ENCODE assay signal across 1 cellular context in the genomic region with DNA sequence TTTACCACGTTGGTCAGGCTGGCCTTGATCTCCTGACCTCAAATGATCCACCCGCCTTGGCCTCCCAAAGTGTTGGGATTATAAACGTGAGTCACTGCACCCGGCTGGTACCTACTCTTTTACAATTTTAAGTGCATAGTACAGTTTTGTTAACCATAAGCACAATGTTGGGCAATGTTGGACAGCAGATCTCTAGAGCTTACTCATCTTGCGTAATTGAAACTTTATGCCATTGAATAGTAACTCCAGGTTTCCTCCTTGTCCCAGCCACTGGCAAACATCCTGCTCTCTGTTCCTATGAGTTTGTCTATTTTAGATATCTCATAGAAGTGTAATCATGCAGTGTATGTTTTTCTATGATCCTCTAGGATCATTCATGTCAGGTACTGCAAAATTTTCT.
TF ChIP-seq lines count a peak whose summit lies in the region.

No MANE protein-coding gene starts in this region.

TF ChIP-seq in HepG2, 621 proteins besides CTCF, POLR2A, EP300 and RAD21 (continued from another document and continues in another):
- TF ChIP-seq KLF6 (CRISPR knock-in tag; IDR thresholded peaks at IDR 0.05) (no peak), NCOA2 (CRISPR knock-in tag; IDR thresholded peaks at IDR 0.05) (peak; percentile 95), RFX5 (IDR thresholded peaks at IDR 0.05; ENCODE audit: low read depth, low read length) (no peak), ZNF20 (CRISPR knock-in tag; IDR thresholded peaks at IDR 0.05) (no peak), ZNF12 (CRISPR knock-in tag; IDR thresholded peaks at IDR 0.05) (peak; percentile 90), SYNCRIP (IDR thresholded peaks at IDR 0.05; ENCODE audit: insufficient read depth, low read depth, low read length) (no peak), REXO4 (CRISPR knock-in tag; IDR thresholded peaks at IDR 0.05; ENCODE audit: borderline replicate concordance) (no peak), HOXD1 (CRISPR knock-in tag; IDR thresholded peaks at IDR 0.05) (no peak), PCBP2 (optimal IDR thresholded peaks at IDR 0.05; ENCODE audit: low read depth, low read length, poor library complexity, severe bottlenecking) (no peak), KDM5B (CRISPR knock-in tag; IDR thresholded peaks at IDR 0.05; ENCODE audit: borderline replicate concordance) (no peak), NR3C1 (CRISPR knock-in tag; IDR thresholded peaks at IDR 0.05) (no peak), ZNF672 (CRISPR knock-in tag; IDR thresholded peaks at IDR 0.05) (no peak), ZNF780A (CRISPR knock-in tag; IDR thresholded peaks at IDR 0.05) (0 out of 2 replicates have a peak, but pooled peaks have one; percentile 39), RBAK (CRISPR knock-in tag; IDR thresholded peaks at IDR 0.05) (0 out of 2 replicates have a peak, but pooled peaks have one; percentile 45), ZNF792 (CRISPR knock-in tag; IDR thresholded peaks at IDR 0.05) (peak; percentile 88), MED8 (CRISPR knock-in tag; IDR thresholded peaks at IDR 0.05; ENCODE audit: insufficient replicate concordance) (peak; percentile 79), ZNF143 (CRISPR knock-in tag; IDR thresholded peaks at IDR 0.05) (no peak), ATF7-NPFF (CRISPR knock-in tag; IDR thresholded peaks at IDR 0.05; ENCODE audit: low read depth) (no peak), ZNF550 (CRISPR knock-in tag; IDR thresholded peaks at IDR 0.05; ENCODE audit: borderline replicate concordance) (no peak), GATAD2A (CRISPR knock-in tag; IDR thresholded peaks at IDR 0.05) (peak; percentile 98)
- TF ChIP-seq, protein P1, sequence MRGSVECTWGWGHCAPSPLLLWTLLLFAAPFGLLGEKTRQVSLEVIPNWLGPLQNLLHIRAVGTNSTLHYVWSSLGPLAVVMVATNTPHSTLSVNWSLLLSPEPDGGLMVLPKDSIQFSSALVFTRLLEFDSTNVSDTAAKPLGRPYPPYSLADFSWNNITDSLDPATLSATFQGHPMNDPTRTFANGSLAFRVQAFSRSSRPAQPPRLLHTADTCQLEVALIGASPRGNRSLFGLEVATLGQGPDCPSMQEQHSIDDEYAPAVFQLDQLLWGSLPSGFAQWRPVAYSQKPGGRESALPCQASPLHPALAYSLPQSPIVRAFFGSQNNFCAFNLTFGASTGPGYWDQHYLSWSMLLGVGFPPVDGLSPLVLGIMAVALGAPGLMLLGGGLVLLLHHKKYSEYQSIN (CRISPR knock-in tag; IDR thresholded peaks at IDR 0.05; ENCODE audit: borderline replicate concordance): no peak
- TF ChIP-seq, protein P2, sequence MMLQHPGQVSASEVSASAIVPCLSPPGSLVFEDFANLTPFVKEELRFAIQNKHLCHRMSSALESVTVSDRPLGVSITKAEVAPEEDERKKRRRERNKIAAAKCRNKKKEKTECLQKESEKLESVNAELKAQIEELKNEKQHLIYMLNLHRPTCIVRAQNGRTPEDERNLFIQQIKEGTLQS (CRISPR knock-in tag; IDR thresholded peaks at IDR 0.05): peak; percentile 83
- TF ChIP-seq, protein P3, sequence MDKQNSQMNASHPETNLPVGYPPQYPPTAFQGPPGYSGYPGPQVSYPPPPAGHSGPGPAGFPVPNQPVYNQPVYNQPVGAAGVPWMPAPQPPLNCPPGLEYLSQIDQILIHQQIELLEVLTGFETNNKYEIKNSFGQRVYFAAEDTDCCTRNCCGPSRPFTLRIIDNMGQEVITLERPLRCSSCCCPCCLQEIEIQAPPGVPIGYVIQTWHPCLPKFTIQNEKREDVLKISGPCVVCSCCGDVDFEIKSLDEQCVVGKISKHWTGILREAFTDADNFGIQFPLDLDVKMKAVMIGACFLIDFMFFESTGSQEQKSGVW (CRISPR knock-in tag; IDR thresholded peaks at IDR 0.05; ENCODE audit: borderline replicate concordance): no peak
- TF ChIP-seq, protein P4, sequence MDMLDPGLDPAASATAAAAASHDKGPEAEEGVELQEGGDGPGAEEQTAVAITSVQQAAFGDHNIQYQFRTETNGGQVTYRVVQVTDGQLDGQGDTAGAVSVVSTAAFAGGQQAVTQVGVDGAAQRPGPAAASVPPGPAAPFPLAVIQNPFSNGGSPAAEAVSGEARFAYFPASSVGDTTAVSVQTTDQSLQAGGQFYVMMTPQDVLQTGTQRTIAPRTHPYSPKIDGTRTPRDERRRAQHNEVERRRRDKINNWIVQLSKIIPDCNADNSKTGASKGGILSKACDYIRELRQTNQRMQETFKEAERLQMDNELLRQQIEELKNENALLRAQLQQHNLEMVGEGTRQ (IDR thresholded peaks at IDR 0.05; ENCODE audit: low read depth, low read length): no peak
- TF ChIP-seq, protein P4 (CRISPR knock-in tag; IDR thresholded peaks at IDR 0.05; ENCODE audit: borderline replicate concordance): no peak
- TF ChIP-seq, protein P5, sequence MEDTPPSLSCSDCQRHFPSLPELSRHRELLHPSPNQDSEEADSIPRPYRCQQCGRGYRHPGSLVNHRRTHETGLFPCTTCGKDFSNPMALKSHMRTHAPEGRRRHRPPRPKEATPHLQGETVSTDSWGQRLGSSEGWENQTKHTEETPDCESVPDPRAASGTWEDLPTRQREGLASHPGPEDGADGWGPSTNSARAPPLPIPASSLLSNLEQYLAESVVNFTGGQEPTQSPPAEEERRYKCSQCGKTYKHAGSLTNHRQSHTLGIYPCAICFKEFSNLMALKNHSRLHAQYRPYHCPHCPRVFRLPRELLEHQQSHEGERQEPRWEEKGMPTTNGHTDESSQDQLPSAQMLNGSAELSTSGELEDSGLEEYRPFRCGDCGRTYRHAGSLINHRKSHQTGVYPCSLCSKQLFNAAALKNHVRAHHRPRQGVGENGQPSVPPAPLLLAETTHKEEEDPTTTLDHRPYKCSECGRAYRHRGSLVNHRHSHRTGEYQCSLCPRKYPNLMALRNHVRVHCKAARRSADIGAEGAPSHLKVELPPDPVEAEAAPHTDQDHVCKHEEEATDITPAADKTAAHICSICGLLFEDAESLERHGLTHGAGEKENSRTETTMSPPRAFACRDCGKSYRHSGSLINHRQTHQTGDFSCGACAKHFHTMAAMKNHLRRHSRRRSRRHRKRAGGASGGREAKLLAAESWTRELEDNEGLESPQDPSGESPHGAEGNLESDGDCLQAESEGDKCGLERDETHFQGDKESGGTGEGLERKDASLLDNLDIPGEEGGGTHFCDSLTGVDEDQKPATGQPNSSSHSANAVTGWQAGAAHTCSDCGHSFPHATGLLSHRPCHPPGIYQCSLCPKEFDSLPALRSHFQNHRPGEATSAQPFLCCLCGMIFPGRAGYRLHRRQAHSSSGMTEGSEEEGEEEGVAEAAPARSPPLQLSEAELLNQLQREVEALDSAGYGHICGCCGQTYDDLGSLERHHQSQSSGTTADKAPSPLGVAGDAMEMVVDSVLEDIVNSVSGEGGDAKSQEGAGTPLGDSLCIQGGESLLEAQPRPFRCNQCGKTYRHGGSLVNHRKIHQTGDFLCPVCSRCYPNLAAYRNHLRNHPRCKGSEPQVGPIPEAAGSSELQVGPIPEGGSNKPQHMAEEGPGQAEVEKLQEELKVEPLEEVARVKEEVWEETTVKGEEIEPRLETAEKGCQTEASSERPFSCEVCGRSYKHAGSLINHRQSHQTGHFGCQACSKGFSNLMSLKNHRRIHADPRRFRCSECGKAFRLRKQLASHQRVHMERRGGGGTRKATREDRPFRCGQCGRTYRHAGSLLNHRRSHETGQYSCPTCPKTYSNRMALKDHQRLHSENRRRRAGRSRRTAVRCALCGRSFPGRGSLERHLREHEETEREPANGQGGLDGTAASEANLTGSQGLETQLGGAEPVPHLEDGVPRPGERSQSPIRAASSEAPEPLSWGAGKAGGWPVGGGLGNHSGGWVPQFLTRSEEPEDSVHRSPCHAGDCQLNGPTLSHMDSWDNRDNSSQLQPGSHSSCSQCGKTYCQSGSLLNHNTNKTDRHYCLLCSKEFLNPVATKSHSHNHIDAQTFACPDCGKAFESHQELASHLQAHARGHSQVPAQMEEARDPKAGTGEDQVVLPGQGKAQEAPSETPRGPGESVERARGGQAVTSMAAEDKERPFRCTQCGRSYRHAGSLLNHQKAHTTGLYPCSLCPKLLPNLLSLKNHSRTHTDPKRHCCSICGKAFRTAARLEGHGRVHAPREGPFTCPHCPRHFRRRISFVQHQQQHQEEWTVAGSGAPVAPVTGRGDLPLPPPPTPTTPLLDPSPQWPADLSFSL (CRISPR knock-in tag; IDR thresholded peaks at IDR 0.05): no peak
- TF ChIP-seq, protein P6, sequence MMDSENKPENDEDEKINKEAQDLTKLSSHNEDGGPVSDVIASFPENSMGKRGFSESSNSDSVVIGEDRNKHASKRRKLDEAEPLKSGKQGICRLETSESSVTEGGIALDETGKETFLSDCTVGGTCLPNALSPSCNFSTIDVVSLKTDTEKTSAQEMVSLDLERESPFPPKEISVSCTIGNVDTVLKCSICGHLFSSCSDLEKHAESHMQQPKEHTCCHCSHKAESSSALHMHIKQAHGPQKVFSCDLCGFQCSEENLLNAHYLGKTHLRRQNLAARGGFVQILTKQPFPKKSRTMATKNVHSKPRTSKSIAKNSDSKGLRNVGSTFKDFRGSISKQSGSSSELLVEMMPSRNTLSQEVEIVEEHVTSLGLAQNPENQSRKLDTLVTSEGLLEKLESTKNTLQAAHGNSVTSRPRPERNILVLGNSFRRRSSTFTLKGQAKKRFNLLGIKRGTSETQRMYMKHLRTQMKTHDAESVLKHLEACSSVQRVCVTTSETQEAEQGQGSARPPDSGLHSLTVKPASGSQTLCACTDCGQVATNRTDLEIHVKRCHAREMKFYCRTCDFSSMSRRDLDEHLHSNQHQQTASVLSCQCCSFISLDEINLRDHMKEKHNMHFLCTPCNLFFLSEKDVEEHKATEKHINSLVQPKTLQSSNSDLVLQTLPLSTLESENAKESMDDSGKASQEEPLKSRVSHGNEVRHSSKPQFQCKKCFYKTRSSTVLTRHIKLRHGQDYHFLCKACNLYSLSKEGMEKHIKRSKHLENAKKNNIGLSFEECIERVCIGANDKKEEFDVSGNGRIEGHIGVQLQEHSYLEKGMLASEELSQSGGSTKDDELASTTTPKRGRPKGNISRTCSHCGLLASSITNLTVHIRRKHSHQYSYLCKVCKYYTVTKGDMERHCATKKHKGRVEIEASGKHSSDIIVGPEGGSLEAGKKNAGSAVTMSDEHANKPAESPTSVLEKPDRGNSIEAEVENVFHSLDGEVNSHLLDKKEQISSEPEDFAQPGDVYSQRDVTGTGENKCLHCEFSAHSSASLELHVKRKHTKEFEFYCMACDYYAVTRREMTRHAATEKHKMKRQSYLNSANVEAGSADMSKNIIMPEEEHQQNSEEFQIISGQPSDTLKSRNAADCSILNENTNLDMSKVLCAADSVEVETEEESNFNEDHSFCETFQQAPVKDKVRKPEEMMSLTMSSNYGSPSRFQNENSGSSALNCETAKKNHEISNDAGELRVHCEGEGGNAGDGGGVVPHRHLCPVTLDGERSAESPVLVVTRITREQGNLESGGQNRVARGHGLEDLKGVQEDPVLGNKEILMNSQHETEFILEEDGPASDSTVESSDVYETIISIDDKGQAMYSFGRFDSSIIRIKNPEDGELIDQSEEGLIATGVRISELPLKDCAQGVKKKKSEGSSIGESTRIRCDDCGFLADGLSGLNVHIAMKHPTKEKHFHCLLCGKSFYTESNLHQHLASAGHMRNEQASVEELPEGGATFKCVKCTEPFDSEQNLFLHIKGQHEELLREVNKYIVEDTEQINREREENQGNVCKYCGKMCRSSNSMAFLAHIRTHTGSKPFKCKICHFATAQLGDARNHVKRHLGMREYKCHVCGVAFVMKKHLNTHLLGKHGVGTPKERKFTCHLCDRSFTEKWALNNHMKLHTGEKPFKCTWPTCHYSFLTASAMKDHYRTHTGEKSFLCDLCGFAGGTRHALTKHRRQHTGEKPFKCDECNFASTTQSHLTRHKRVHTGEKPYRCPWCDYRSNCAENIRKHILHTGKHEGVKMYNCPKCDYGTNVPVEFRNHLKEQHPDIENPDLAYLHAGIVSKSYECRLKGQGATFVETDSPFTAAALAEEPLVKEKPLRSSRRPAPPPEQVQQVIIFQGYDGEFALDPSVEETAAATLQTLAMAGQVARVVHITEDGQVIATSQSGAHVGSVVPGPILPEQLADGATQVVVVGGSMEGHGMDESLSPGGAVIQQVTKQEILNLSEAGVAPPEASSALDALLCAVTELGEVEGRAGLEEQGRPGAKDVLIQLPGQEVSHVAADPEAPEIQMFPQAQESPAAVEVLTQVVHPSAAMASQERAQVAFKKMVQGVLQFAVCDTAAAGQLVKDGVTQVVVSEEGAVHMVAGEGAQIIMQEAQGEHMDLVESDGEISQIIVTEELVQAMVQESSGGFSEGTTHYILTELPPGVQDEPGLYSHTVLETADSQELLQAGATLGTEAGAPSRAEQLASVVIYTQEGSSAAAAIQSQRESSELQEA (CRISPR knock-in tag; IDR thresholded peaks at IDR 0.05; ENCODE audit: not compliant biosample characterization): no peak
- TF ChIP-seq, protein P7, sequence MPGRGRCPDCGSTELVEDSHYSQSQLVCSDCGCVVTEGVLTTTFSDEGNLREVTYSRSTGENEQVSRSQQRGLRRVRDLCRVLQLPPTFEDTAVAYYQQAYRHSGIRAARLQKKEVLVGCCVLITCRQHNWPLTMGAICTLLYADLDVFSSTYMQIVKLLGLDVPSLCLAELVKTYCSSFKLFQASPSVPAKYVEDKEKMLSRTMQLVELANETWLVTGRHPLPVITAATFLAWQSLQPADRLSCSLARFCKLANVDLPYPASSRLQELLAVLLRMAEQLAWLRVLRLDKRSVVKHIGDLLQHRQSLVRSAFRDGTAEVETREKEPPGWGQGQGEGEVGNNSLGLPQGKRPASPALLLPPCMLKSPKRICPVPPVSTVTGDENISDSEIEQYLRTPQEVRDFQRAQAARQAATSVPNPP (CRISPR knock-in tag; IDR thresholded peaks at IDR 0.05): no peak
- TF ChIP-seq, protein P8, sequence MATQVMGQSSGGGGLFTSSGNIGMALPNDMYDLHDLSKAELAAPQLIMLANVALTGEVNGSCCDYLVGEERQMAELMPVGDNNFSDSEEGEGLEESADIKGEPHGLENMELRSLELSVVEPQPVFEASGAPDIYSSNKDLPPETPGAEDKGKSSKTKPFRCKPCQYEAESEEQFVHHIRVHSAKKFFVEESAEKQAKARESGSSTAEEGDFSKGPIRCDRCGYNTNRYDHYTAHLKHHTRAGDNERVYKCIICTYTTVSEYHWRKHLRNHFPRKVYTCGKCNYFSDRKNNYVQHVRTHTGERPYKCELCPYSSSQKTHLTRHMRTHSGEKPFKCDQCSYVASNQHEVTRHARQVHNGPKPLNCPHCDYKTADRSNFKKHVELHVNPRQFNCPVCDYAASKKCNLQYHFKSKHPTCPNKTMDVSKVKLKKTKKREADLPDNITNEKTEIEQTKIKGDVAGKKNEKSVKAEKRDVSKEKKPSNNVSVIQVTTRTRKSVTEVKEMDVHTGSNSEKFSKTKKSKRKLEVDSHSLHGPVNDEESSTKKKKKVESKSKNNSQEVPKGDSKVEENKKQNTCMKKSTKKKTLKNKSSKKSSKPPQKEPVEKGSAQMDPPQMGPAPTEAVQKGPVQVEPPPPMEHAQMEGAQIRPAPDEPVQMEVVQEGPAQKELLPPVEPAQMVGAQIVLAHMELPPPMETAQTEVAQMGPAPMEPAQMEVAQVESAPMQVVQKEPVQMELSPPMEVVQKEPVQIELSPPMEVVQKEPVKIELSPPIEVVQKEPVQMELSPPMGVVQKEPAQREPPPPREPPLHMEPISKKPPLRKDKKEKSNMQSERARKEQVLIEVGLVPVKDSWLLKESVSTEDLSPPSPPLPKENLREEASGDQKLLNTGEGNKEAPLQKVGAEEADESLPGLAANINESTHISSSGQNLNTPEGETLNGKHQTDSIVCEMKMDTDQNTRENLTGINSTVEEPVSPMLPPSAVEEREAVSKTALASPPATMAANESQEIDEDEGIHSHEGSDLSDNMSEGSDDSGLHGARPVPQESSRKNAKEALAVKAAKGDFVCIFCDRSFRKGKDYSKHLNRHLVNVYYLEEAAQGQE (IDR thresholded peaks at IDR 0.05; ENCODE audit: borderline replicate concordance in 1 of 2, low read depth in 1 of 2, low read length in 2 of 2): peak in 1 of 2 experiments; percentile 81; a peak in 2 of 4 replicates
